25 cellular contexts compared by ENCODE assay signal in the genomic region with DNA sequence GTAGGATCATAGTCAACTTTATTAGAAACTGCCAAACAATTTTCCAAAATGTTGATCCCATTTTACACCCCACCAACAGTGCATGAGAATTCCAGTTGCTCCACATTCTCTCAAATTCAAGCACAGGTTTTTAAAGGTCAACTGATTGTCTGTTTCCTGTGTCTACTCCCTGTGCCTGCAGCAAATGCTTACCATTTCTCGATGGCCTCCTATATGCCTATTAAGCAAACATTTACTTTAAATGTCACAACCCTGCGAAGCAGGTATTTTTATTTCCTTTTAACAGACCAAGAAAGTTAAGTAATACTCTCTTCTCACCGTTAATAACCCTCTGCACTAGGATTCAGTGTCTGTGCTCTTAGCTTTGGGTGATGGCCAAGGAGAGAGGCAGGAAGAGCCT.
"Had no signal": no experiment of that assay in that cellular context is flagged by ENCODE, and none has a peak within 500 bp of the region (broad histone marks: within the 10 kb centered on the region; RNA-seq: fewer than 3 reads in every experiment).

No MANE protein-coding gene starts in this region.

- H3K27me3 Mint-ChIP-seq: natural killer cell treated with Interleukin-12 subunit alpha and Interleukin-12 subunit beta and Interleukin-15 and Interleukin-18, amount 100 ng/mL, for 72 hours; progenitor cell of endocrine pancreas; stimulated activated memory B cell treated with anti-CD40 and anti-IgM and Interleukin-4, amounts not matched to agents 10 μg/mL and 1 μg/mL and 100 μg/mL, for 72 hours had no signal

- H3K9me3 ChIP-seq: lower lobe of right lung, mucosa of descending colon, ovary, right atrium auricular region, right lobe of liver, upper lobe of left lung had no signal

- H3K4me2 ChIP-seq: smooth muscle cell had no signal

- H3K36me3 Mint-ChIP-seq: mesothelial cell of epicardium; naive thymus-derived CD4-positive, alpha-beta T cell; natural killer cell treated with Interleukin-12 subunit alpha and Interleukin-12 subunit beta and Interleukin-15 and Interleukin-18, amount 100 ng/mL, for 72 hours; stimulated activated memory B cell treated with anti-CD40 and anti-IgM and Interleukin-4, amounts not matched to agents 10 μg/mL and 1 μg/mL and 100 μg/mL, for 72 hours had no signal

- H3K36me3 ChIP-seq: lower lobe of right lung, ovary, right atrium auricular region, right lobe of liver, tibial nerve, upper lobe of left lung had no signal

- H3K9me3 Mint-ChIP-seq: mesothelial cell of epicardium; naive thymus-derived CD4-positive, alpha-beta T cell; stimulated activated memory B cell treated with anti-CD40 and anti-IgM and Interleukin-4, amounts not matched to agents 10 μg/mL and 1 μg/mL and 100 μg/mL, for 72 hours; stimulated activated naive CD8-positive, alpha-beta T cell treated with anti-CD3 and anti-CD28 coated beads, Interleukin-15, amount 100 ng/mL, for 72 hours had no signal

- ATAC-seq: left cardiac atrium; left lobe of liver; mucosa of descending colon; naive thymus-derived CD4-positive, alpha-beta T cell; natural killer cell treated with Interleukin-12 subunit alpha and Interleukin-12 subunit beta and Interleukin-15 and Interleukin-18, amount 100 ng/mL, for 72 hours; right lobe of liver; stimulated activated memory B cell treated with anti-CD40 and anti-IgM and Interleukin-4, amounts not matched to agents 10 μg/mL and 1 μg/mL and 100 μg/mL, for 72 hours; stimulated activated naive CD8-positive, alpha-beta T cell treated with anti-CD3 and anti-CD28 coated beads, Interleukin-15, amount 100 ng/mL, for 72 hours had no signal

- H3K4me3 ChIP-seq: lower lobe of right lung, mucosa of descending colon, ovary, right atrium auricular region, right lobe of liver, smooth muscle cell, tibial nerve, upper lobe of left lung had no signal

- DNase-seq: hippocampal formation; kidney glomerular epithelial cell; left cardiac atrium; lower lobe of right lung; mesendoderm; mucosa of descending colon; naive thymus-derived CD4-positive, alpha-beta T cell; ovary; right lobe of liver; stimulated activated CD4-positive, alpha-beta T cell treated with anti-CD3 and anti-CD28 coated beads, Interleukin-1b, Interleukin-23, amount 100 ng/mL, for 48 hours; stimulated activated CD4-positive, alpha-beta T cell treated with anti-CD3 and anti-CD28 coated beads, Interleukin-2, amount 100 ng/mL, for 48 hours; stimulated activated CD4-positive, alpha-beta T cell treated with anti-CD3 and anti-CD28 coated beads, Interleukin-4, amount 100 ng/mL, for 4 hours; stimulated activated CD8-positive, alpha-beta memory T cell treated with anti-CD3 and anti-CD28 coated beads, Interleukin-4, amount 100 ng/mL, for 48 hours; stimulated activated naive CD4-positive, alpha-beta T cell treated with Interleukin-2 at 50 U/mL for 16 hours; stimulated activated naive CD8-positive, alpha-beta T cell treated with anti-CD3 and anti-CD28 coated beads, Interleukin-15, amount 100 ng/mL, for 72 hours; substantia nigra; upper lobe of left lung had no signal

- H3K27me3 ChIP-seq: ovary, right atrium auricular region, right lobe of liver, tibial nerve, upper lobe of left lung had no signal

- H3K4me3 Mint-ChIP-seq: mesothelial cell of epicardium; natural killer cell treated with Interleukin-12 subunit alpha and Interleukin-12 subunit beta and Interleukin-15 and Interleukin-18, amount 100 ng/mL, for 72 hours; stimulated activated memory B cell treated with anti-CD40 and anti-IgM and Interleukin-4, amounts not matched to agents 10 μg/mL and 1 μg/mL and 100 μg/mL, for 72 hours; stimulated activated naive CD8-positive, alpha-beta T cell treated with anti-CD3 and anti-CD28 coated beads, Interleukin-15, amount 100 ng/mL, for 72 hours had no signal

- H3K27ac ChIP-seq: lower lobe of right lung, ovary, right atrium auricular region, right lobe of liver, tibial nerve, upper lobe of left lung had no signal

- H3K4me1 Mint-ChIP-seq: mesothelial cell of epicardium; stimulated activated memory B cell treated with anti-CD40 and anti-IgM and Interleukin-4, amounts not matched to agents 10 μg/mL and 1 μg/mL and 100 μg/mL, for 72 hours; stimulated activated naive CD8-positive, alpha-beta T cell treated with anti-CD3 and anti-CD28 coated beads, Interleukin-15, amount 100 ng/mL, for 72 hours had no signal

- H3K4me1 ChIP-seq: lower lobe of right lung, right atrium auricular region, right lobe of liver, tibial nerve, upper lobe of left lung had no signal

- H3K27ac Mint-ChIP-seq: mesothelial cell of epicardium; naive thymus-derived CD4-positive, alpha-beta T cell; natural killer cell treated with Interleukin-12 subunit alpha and Interleukin-12 subunit beta and Interleukin-15 and Interleukin-18, amount 100 ng/mL, for 72 hours; progenitor cell of endocrine pancreas; stimulated activated memory B cell treated with anti-CD40 and anti-IgM and Interleukin-4, amounts not matched to agents 10 μg/mL and 1 μg/mL and 100 μg/mL, for 72 hours; stimulated activated naive CD8-positive, alpha-beta T cell treated with anti-CD3 and anti-CD28 coated beads, Interleukin-15, amount 100 ng/mL, for 72 hours had no signal
